ENCODE assay signal across 26 cellular contexts in the genomic region with DNA sequence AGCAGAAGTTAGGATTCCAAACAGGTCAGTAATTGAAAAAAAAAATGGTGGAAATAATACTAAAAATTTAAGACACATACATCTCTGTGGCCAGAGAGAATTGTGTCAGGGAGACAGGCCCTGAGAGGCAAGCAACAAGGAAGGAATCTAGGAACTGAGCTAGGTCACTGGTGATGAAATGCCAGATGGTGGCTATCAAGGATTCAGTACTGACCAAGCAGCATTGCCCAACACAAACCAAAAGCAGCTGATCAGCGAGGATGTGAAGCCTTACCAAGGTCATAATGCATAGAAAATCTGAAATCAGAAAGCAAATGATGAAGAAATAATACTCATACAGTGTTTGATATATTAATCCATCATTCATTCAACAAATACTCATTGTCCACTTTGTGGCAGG.
DNase-seq lines count a peak whose midpoint lies in the region; ATAC-seq and TF ChIP-seq lines count a peak whose summit lies in the region.
"Had no signal": no experiment of that assay in that cellular context is flagged by ENCODE, and none has a peak within 500 bp of the region (broad histone marks: within the 10 kb centered on the region; RNA-seq: fewer than 3 reads in every experiment).

No MANE protein-coding gene starts in this region.

- H3K36me3 ChIP-seq in fibroblast of lung (ENCODE audit: control insufficient read depth, insufficient read depth, low read length) (no peaks in the 10 kb centered on the region), mesenchymal stem cell (ENCODE audit: control insufficient read depth in 1 of 2, insufficient read depth in 2 of 2, low read depth in 1 of 2, low read length in 2 of 2) (no peaks in the 10 kb centered on the region), right lobe of liver (no peaks in the 10 kb centered on the region)
- H3K36me3 ChIP-seq: spleen, suprapubic skin, WERI-Rb-1 had no signal

- peak; percentile 9 for DNase-seq in AG20443 (ENCODE audit: low spot score)
- peak; percentile 53 for DNase-seq in RPMI7951 (ENCODE audit: low read depth)
- DNase-seq in fibroblast of lung (ENCODE audit: low read depth in 2 of 2): peak; percentile 45 to 97
- peak; percentile 45 for DNase-seq in mesenchymal stem cell
- DNase-seq in right lobe of liver: no peak
- DNase-seq: activated CD4-positive, alpha-beta T cell treated with anti-CD3 and anti-CD28 coated beads, Interleukin-2, amount 50 U/mL, for 4 hours; activated CD8-positive, alpha-beta memory T cell treated with anti-CD3 and anti-CD28 coated beads, Interleukin-2, amount 50 U/mL, for 4 hours; anterior cingulate cortex; Calu3; cerebellar nuclear complex; mesendoderm; naive B cell; NCI-H1105; NCI-H1930; NCI-H2227 treated with DMSO at 0.1 percent for 48 hours; RPMI8226; spleen; stimulated activated CD4-positive, alpha-beta T cell treated with anti-CD3 and anti-CD28 coated beads, Interleukin-2, amount 100 ng/mL, for 48 hours; WERI-Rb-1 had no signal

- H2BK5ac ChIP-seq in mesenchymal stem cell (ENCODE audit: low read depth, low read length, poor library complexity, severe bottlenecking): no peak overlapping the region

- TF ChIP-seq CTCF in fibroblast of lung (conservative IDR thresholded peaks at IDR 0.05 in 1 of 2, IDR thresholded peaks at IDR 0.05 in 1 of 2; ENCODE audit: low read depth in 1 of 2, low read length in 2 of 2): no peak
- TF ChIP-seq CTCF in right lobe of liver (IDR thresholded peaks at IDR 0.05): no peak

- H4K20me1 ChIP-seq in fibroblast of lung (ENCODE audit: control insufficient read depth, extremely low read depth, insufficient read depth, low read length): no peaks in the 10 kb centered on the region

- H2BK120ac ChIP-seq in mesenchymal stem cell (ENCODE audit: low read depth, low read length): no peak overlapping the region

- WGBS in mesenchymal stem cell: no CpG with 5 or more reads among the region's 1 CpG
- WGBS in right lobe of liver (ENCODE audit: insufficient coverage, low coverage, low lambda C conversion rate, missing lambda C conversion rate): 73% methylated on average over 1 of the region's 1 CpG

- intact Hi-C loops in right lobe of liver (cut with DNase I): no loop called here

- H3K4ac ChIP-seq in mesenchymal stem cell (ENCODE audit: low read depth in 1 of 2, low read length in 2 of 2): no peak overlapping the region

- H2AFZ ChIP-seq in fibroblast of lung (ENCODE audit: low read length): no peak overlapping the region
- no peak overlapping the region for H2AFZ ChIP-seq in mesenchymal stem cell (ENCODE audit: low read depth, low read length)

- TF ChIP-seq POLR2A in right lobe of liver (IDR thresholded peaks at IDR 0.05): no peak

- H3K9ac ChIP-seq in fibroblast of lung (ENCODE audit: insufficient read depth, low read length): no peak overlapping the region
- H3K9ac ChIP-seq in mesenchymal stem cell (ENCODE audit: low read length): no peak overlapping the region

- H3K4me1 ChIP-seq in fibroblast of lung (ENCODE audit: control insufficient read depth, extremely low read depth, insufficient read depth, low read length) (no peaks in the 10 kb centered on the region), mesenchymal stem cell (ENCODE audit: control insufficient read depth, insufficient read depth, low read depth, low read length) (no peaks in the 10 kb centered on the region), right lobe of liver (no peaks in the 10 kb centered on the region)
- H3K4me1 ChIP-seq: spleen, suprapubic skin had no signal

- H3K27ac ChIP-seq in fibroblast of lung (ENCODE audit: insufficient read depth, low read length): no peak overlapping the region
- H3K27ac ChIP-seq in mesenchymal stem cell (ENCODE audit: low read length, poor library complexity, severe bottlenecking): no peak overlapping the region
- no peak overlapping the region for H3K27ac ChIP-seq in right lobe of liver
- H3K27ac ChIP-seq: spleen, suprapubic skin, WERI-Rb-1 had no signal

- no peaks in the 10 kb centered on the region for H3K79me2 ChIP-seq in fibroblast of lung (ENCODE audit: control insufficient read depth, insufficient read depth, low read length)

- H3K9me3 ChIP-seq in fibroblast of lung (ENCODE audit: control insufficient read depth, insufficient read depth, low read depth, low read length) (no peaks in the 10 kb centered on the region), mesenchymal stem cell (ENCODE audit: control insufficient read depth, low read length) (no peaks in the 10 kb centered on the region), right lobe of liver (no peaks in the 10 kb centered on the region)
- H3K9me3 ChIP-seq: suprapubic skin had no signal

- H3K27me3 ChIP-seq in fibroblast of lung (ENCODE audit: control insufficient read depth, insufficient read depth, low read length) (no peaks in the 10 kb centered on the region), mesenchymal stem cell (ENCODE audit: control insufficient read depth in 1 of 2, insufficient read depth in 1 of 2, low read length in 2 of 2) (no peaks in the 10 kb centered on the region), right lobe of liver (no peaks in the 10 kb centered on the region)
- H3K27me3 ChIP-seq: spleen, suprapubic skin had no signal

- no peak overlapping the region for H3K23ac ChIP-seq in mesenchymal stem cell (ENCODE audit: low read length in 2 of 2)

- H3K4me3 ChIP-seq in fibroblast of lung (replicated peaks in 1 of 4; ENCODE audit: control extremely low read depth in 1 of 4, insufficient read depth in 1 of 4, low read depth in 3 of 4, low read length in 4 of 4): no peak overlapping the region
- no peak overlapping the region for H3K4me3 ChIP-seq in mesenchymal stem cell (ENCODE audit: insufficient read depth in 1 of 2, low read depth in 1 of 2, low read length in 2 of 2)
- no peak overlapping the region for H3K4me3 ChIP-seq in right lobe of liver
- H3K4me3 ChIP-seq: GM12878, spleen, suprapubic skin had no signal

- H3K14ac ChIP-seq in mesenchymal stem cell (ENCODE audit: low read length in 2 of 2): no peak overlapping the region

- no peaks in the 10 kb centered on the region for H3K79me1 ChIP-seq in mesenchymal stem cell (replicated peaks; ENCODE audit: low read length, poor library complexity, severe bottlenecking)

- H2BK15ac ChIP-seq in mesenchymal stem cell (ENCODE audit: low read depth, poor library complexity, severe bottlenecking): no peak overlapping the region

- H3K4me2 ChIP-seq in fibroblast of lung (ENCODE audit: extremely low read depth, insufficient read depth, low read length) (no peak overlapping the region), mesenchymal stem cell (ENCODE audit: low read length, poor library complexity, severe bottlenecking) (no peak overlapping the region)

- no peak overlapping the region for H4K8ac ChIP-seq in mesenchymal stem cell (ENCODE audit: low read length)

- ATAC-seq in HG02571 (IDR thresholded peaks at IDR 0.05; ENCODE audit: unreplicated experiment): no peak
- ATAC-seq in GM18873 (IDR thresholded peaks at IDR 0.05; ENCODE audit: low FRiP score, unreplicated experiment): no peak
- no peak for ATAC-seq in right lobe of liver
- ATAC-seq: activated T-helper 17 cell treated with anti-CD3 and anti-CD28 coated beads, Interleukin-2, amount 50 U/mL, for 72 hours; GM12878; SK-N-SH treated with all-trans-retinoic acid at 6 μM for 48 hours; stimulated activated effector memory CD8-positive, alpha-beta T cell treated with anti-CD3 and anti-CD28 coated beads, Interleukin-12 subunit alpha, Interleukin-12 subunit beta, amount 100 ng/mL, for 72 hours had no signal

- H4K91ac ChIP-seq in mesenchymal stem cell (ENCODE audit: low read length): no peak overlapping the region

- no peak overlapping the region for H2AK5ac ChIP-seq in mesenchymal stem cell (ENCODE audit: low read length, severe bottlenecking)

- H2BK12ac ChIP-seq in mesenchymal stem cell (ENCODE audit: low read length in 2 of 2): no peak overlapping the region

- no peak overlapping the region for H3K18ac ChIP-seq in mesenchymal stem cell (ENCODE audit: low read depth in 1 of 2, low read length in 2 of 2)

Comparison
In these comparisons a context has a peak if more than half of its experiments do, and no peak if none do; other contexts are left out.
1. DNase-seq: peak in AG20443 (single experiment), RPMI7951 (single experiment), fibroblast of lung (2 of 2) and mesenchymal stem cell (single experiment); none in right lobe of liver (0 of 3).